8 cellular contexts compared by ENCODE assay signal in genomic region chr20:11891081-11891826, GRCh38. TPM values are rescaled to one million over a fixed set of nuclear protein-coding genes. Genes with fewer than 3 reads are reported as not detected.
A peak's percentile ranks its signal among the peaks of the same experiment; 100 is the strongest.
DNase-seq lines count a peak whose midpoint lies in the region; ATAC-seq and TF ChIP-seq lines count a peak whose summit lies in the region.

No MANE protein-coding gene starts in this region.

- H2AFZ ChIP-seq in PC-3 (ENCODE audit: low read length): peak overlapping the region; percentile 82

- H3K27ac ChIP-seq in PC-3 (ENCODE audit: low read length) (peak overlapping the region; percentile 55), breast epithelium (peak overlapping the region; percentile 95 to 97)

- no peaks in the 10 kb centered on the region for H3K9me2 ChIP-seq in PC-3 (replicated peaks; ENCODE audit: low read length)

- H3K36me3 ChIP-seq in PC-3 (ENCODE audit: low read depth, low read length) (no peaks in the 10 kb centered on the region), breast epithelium (no peaks in the 10 kb centered on the region)

- no peaks in the 10 kb centered on the region for H3F3A ChIP-seq in PC-3 (ENCODE audit: low read length, unreplicated experiment)

- TF ChIP-seq CTCF in PC-3 (conservative IDR thresholded peaks at IDR 0.05; ENCODE audit: low read depth, low read length) (no peak), breast epithelium (IDR thresholded peaks at IDR 0.05) (no peak)

- no peaks in the 10 kb centered on the region for H3K36me3 Mint-ChIP-seq in immature natural killer cell

- peak overlapping the region in 4 of 6 donors; percentile 10 to 54 (median 36) for H3K27ac Mint-ChIP-seq in immature natural killer cell

- peaks cover 0 to 2% (median 2%) of the 10 kb centered on the region in 3 donors for H3K27me3 Mint-ChIP-seq in immature natural killer cell (ENCODE audit: low read depth in 3 of 3)

- peak overlapping the region; percentile 79 to 88 (median 85) for H3K4me3 Mint-ChIP-seq in immature natural killer cell

- H3K9me3 ChIP-seq in PC-3 (ENCODE audit: low read length): no peaks in the 10 kb centered on the region
- no peaks in the 10 kb centered on the region for H3K9me3 ChIP-seq in breast epithelium

- no TSS peak for BruUV-seq in PC-3 (replicated peaks; lab: Mats Ljungman, UMichigan)

- POLR2A ChIA-PET in PC-3 (lab: Charles Lee; ENCODE audit: unreplicated experiment): no interaction called here

- TF ChIP-seq POLR2A in GM18526 (IDR thresholded peaks at IDR 0.05; ENCODE audit: extremely low read depth, insufficient read length) (peak; percentile 12), breast epithelium (IDR thresholded peaks at IDR 0.05) (no peak)

- peak; percentile 26 for ATAC-seq in HG03342 (IDR thresholded peaks at IDR 0.05; ENCODE audit: unreplicated experiment)
- ATAC-seq in PC-3: peak; percentile 48

- H3K4me1 ChIP-seq in PC-3 (ENCODE audit: insufficient read depth, low read length): peaks cover 24% of the 10 kb centered on the region
- H3K4me1 ChIP-seq in breast epithelium: peaks cover 0 to 3% of the 10 kb centered on the region in 2 donors

- H3K27me3 ChIP-seq in PC-3 (ENCODE audit: low read length): no peaks in the 10 kb centered on the region
- H3K27me3 ChIP-seq in breast epithelium: no peaks in the 10 kb centered on the region

- DNase-seq in AG08395 (ENCODE audit: low spot score) (peak; percentile 28), PC-3 (peak; percentile 59), breast epithelium (ENCODE audit: low spot score in 2 of 2) (peak in 1 of 2 donors; percentile 58), immature natural killer cell (peak; percentile 5 to 21 (median 9)), skeletal muscle cell (ENCODE audit: low read depth) (no peak), DMS153 treated with DMSO at 0.1 percent for 48 hours (lab: John Stamatoyannopoulos, UW; ENCODE audit: unreplicated experiment) (no peak)

- intact Hi-C loops in PC-3 (cut with micrococcal nuclease): loop anchor here (5.0 kb wide), 1 partner anchor 79 kb away; no protein-coding TSS in a partner anchor
- intact Hi-C loops in breast epithelium (cut with DNase I; ENCODE audit: low total_unique reads): no loop called here

- H3K9ac ChIP-seq in PC-3 (ENCODE audit: low read length): peak overlapping the region; percentile 80

- peak overlapping the region; percentile 96 for H3K4me2 ChIP-seq in PC-3 (ENCODE audit: low read length)

- CTCF ChIA-PET in PC-3 (lab: Charles Lee): no interaction called here

- H3K4me3 ChIP-seq in PC-3 (ENCODE audit: low read length): peak overlapping the region; percentile 82
- H3K4me3 ChIP-seq in breast epithelium: peak overlapping the region; percentile 72 to 94 (median 93)
- H3K4me3 ChIP-seq in skeletal muscle cell (ENCODE audit: low read depth, low read length): peak overlapping the region; percentile 73

- peaks cover 14% of the 10 kb centered on the region; the same call in 1 of the 2 replicates for H4K20me1 ChIP-seq in PC-3 (ENCODE audit: low read length)

- peaks cover 0 to 2% (median 0%) of the 10 kb centered on the region in 6 donors for H3K9me3 Mint-ChIP-seq in immature natural killer cell

- peaks cover 51% of the 10 kb centered on the region for H3K79me2 ChIP-seq in PC-3 (ENCODE audit: low read length)

- H3K4me1 Mint-ChIP-seq in immature natural killer cell: peaks cover 22 to 30% of the 10 kb centered on the region in 2 donors

RNA-seq across cellular contexts. Expression of gene BTBD3, which starts 26.4 kb away (rescaled TPM):
- total RNA-seq in PC-3 (2014; rRNA removed): 21.6 and 31.4 TPM in 2 replicates
- total RNA-seq in breast epithelium: 10 to 100 TPM; 15.4 to 50.3 (median 33.1) TPM
- 1 to 10 TPM in 2 of 3 donors, under 1 TPM in 1; 0.78 to 1.9 (median 1.8) TPM for polyA plus RNA-seq in immature natural killer cell

Comparison
In these comparisons a context has a peak if more than half of its experiments do, and no peak if none do; other contexts are left out.
1. DNase-seq: peak in AG08395 (single experiment), PC-3 (single experiment) and immature natural killer cell (3 of 3); none in skeletal muscle cell (single experiment) and DMS153 treated with DMSO at 0.1 percent for 48 hours (single experiment).
2. Peak in every context shown above with its lines, with median percentiles within 50 percentile points of each other: H3K4me3 ChIP-seq.